8 cellular contexts compared by ENCODE assay signal in genomic region chr21:32403201-32403701, GRCh38. TPM values are rescaled to one million over a fixed set of nuclear protein-coding genes. Genes with fewer than 3 reads are reported as not detected.
DNase-seq lines count a peak whose midpoint lies in the region; ATAC-seq and TF ChIP-seq lines count a peak whose summit lies in the region.

No MANE protein-coding gene starts in this region.

- no peak for TF ChIP-seq POLR2A in right lobe of liver (IDR thresholded peaks at IDR 0.05)

- DNase-seq in Right ventricle myocardium inferior (ENCODE audit: missing footprints) (peak; percentile 77), cardiac septum (ENCODE audit: low spot score) (no peak), NCI-H2196 (lab: John Stamatoyannopoulos, UW; ENCODE audit: unreplicated experiment) (peak; percentile 84), coronary artery (ENCODE audit: low spot score) (no peak), right lobe of liver (peak in 2 of 3 donors; percentile 37 to 63)
- peak; percentile 28 to 55 for DNase-seq in activated CD4-positive, alpha-beta T cell treated with anti-CD3 and anti-CD28 coated beads for 24 hours (ENCODE audit: low read depth in 2 of 2)
- peak; percentile 19 to 44 for DNase-seq in stimulated activated CD8-positive, alpha-beta memory T cell treated with anti-CD3 and anti-CD28 coated beads, Interleukin-7, amount 100 ng/mL, for 4 hours (ENCODE audit: low read depth in 2 of 2)

- ATAC-seq in Right ventricle myocardium inferior, result peak; percentile 78
- ATAC-seq in right lobe of liver, result peak; percentile 85 to 94 (median 92)
- ATAC-seq in HG02884 (IDR thresholded peaks at IDR 0.05; ENCODE audit: unreplicated experiment), result no peak

- no peaks in the 10 kb centered on the region for H3K9me3 ChIP-seq in right lobe of liver

- no peaks in the 10 kb centered on the region for H3K36me3 ChIP-seq in right lobe of liver

- no peaks in the 10 kb centered on the region for H3K27me3 ChIP-seq in right lobe of liver

- TF ChIP-seq CTCF in coronary artery (IDR thresholded peaks at IDR 0.05) (peak; percentile 61), right lobe of liver (IDR thresholded peaks at IDR 0.05) (peak; percentile 55 to 73 (median 60))

- H3K27ac ChIP-seq in coronary artery (peak overlapping the region in 1 of 2 donors; percentile 27), right lobe of liver (no peak overlapping the region)

- H3K4me3 ChIP-seq in coronary artery (no peak overlapping the region), right lobe of liver (no peak overlapping the region)

- intact Hi-C loops in Right ventricle myocardium inferior (cut with DNase I), result loop anchor here (1.0 to 2.0 kb wide), 2 partner anchors 160 to 198 kb away; no protein-coding TSS in a partner anchor
- intact Hi-C loops in cardiac septum (cut with DNase I), result loop anchor here (2.0 kb wide), 2 partner anchors 166 to 198 kb away; no protein-coding TSS in a partner anchor
- intact Hi-C loops in right lobe of liver (cut with DNase I), result loop anchor here (5.0 to 10.0 kb wide), 2 partner anchors 192 to 199 kb away; no protein-coding TSS in a partner anchor

- WGBS in right lobe of liver (ENCODE audit: insufficient coverage, low coverage, low lambda C conversion rate, missing lambda C conversion rate), result 13% methylated on average over 5 of the region's 5 CpGs

- H3K4me1 ChIP-seq in right lobe of liver, result no peaks in the 10 kb centered on the region

RNA-seq across cellular contexts. Expression of gene EVA1C, which starts 9.3 kb away (rescaled TPM):
- total RNA-seq in Right ventricle myocardium inferior (12.8 TPM), cardiac septum (15.4 TPM), right lobe of liver (1 to 10 TPM; 2.4 to 5.9 (median 4.2) TPM)

RNA-seq across cellular contexts. Expression of gene URB1, which starts 10.4 kb away (rescaled TPM):
- 11.6 TPM for total RNA-seq in Right ventricle myocardium inferior
- total RNA-seq in cardiac septum, result 10.5 TPM
- 10 to 100 TPM in 3 of 6 experiments, 1 to 10 TPM in 3; 6.3 to 13.6 (median 9.8) TPM for total RNA-seq in right lobe of liver

Comparison
In these comparisons a context has a peak if more than half of its experiments do, and no peak if none do; other contexts are left out.
1. DNase-seq: peak in Right ventricle myocardium inferior (single experiment), NCI-H2196 (single experiment), activated CD4-positive, alpha-beta T cell treated with anti-CD3 and anti-CD28 coated beads for 24 hours (2 of 2), right lobe of liver (2 of 3) and stimulated activated CD8-positive, alpha-beta memory T cell treated with anti-CD3 and anti-CD28 coated beads, Interleukin-7, amount 100 ng/mL, for 4 hours (2 of 2); none in cardiac septum (single experiment) and coronary artery (single experiment).